In the genomic region with DNA sequence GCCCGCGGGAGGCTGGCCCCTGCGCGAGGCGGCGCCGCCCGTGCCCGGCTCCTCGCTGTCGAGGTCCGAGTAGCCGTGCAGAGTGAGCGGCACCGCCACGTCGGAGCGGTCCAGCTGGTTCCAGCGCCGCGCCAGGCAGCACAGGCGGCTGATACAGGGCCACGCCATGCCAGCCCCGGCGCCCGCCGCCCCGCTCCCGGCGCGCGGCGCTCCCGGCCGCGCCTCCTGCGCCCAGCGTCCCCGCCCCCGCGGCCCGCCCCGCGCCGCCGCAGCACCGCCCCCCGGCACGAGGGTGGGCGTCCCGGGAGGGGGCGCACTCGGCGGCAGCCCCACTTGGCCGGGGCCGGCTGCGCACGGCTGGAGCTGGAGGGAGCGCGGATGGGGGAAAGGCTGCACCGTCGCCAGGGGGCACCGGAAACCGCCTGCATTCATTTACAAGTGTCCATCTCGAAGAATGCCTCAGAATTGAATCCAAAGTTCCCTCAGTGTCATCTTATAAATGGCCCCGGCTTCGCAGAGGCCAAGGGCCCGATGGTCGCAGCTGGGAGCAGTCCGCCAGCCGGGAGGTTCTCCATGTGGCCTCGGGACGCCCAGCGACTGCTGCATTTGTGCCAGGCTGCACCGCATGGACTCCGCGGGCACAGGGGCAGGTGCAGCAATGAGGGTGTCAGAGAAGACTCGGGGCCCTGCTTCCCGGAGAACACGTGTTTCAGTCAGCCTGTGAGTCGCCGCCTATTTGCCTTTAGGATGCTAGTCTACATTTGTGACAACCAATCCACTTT, we compare ENCODE assay signal across 8 cellular contexts. TPM values are rescaled to one million over a fixed set of nuclear protein-coding genes. Genes with fewer than 3 reads are reported as not detected.
DNase-seq lines count a peak whose midpoint lies in the region; ATAC-seq and TF ChIP-seq lines count a peak whose summit lies in the region.

MAP6D1 (minus strand) TSS at position 198 of the 782 bp plus-strand sequence; CDS start at position 168, 30 bp downstream.

- ATAC-seq in HG02623 (IDR thresholded peaks at IDR 0.05; ENCODE audit: unreplicated experiment) (peak; percentile 43), HG02970 (IDR thresholded peaks at IDR 0.05; ENCODE audit: low FRiP score, unreplicated experiment) (no peak)
- ATAC-seq in stimulated activated naive CD8-positive, alpha-beta T cell treated with anti-CD3 and anti-CD28 coated beads, Interleukin-15, Interleukin-2, amounts not matched to agents 100 U/mL and 50 U/mL, for 24 hours, result peak; percentile 73

- TF ChIP-seq CTCF in epithelial cell of proximal tubule (conservative IDR thresholded peaks at IDR 0.05; ENCODE audit: low read depth, low read length), result peak; percentile 39

- H3K4me3 ChIP-seq in GM08714 (ENCODE audit: low read length), result peak within 1 kb of the TSS; percentile 62; the same call in 1 of the 2 replicates
- peak within 1 kb of the TSS; percentile 57 for H3K4me3 ChIP-seq in epithelial cell of proximal tubule (ENCODE audit: low read depth, low read length)

- peak; percentile 60 to 84 for DNase-seq in NCI-H524 (lab: John Stamatoyannopoulos, UW)
- peak; percentile 41 for DNase-seq in activated T-cell treated with anti-CD3 and anti-CD28 coated beads for 4 hours
- DNase-seq in epithelial cell of proximal tubule (ENCODE audit: low read depth), result no peak
- peak; percentile 62 for DNase-seq in middle frontal gyrus (ENCODE audit: extremely low spot score, low spot score)
- DNase-seq in stimulated activated naive CD8-positive, alpha-beta T cell treated with anti-CD3 and anti-CD28 coated beads, Interleukin-15, Interleukin-2, amounts not matched to agents 100 U/mL and 50 U/mL, for 24 hours, result peak; percentile 70

RNA-seq across cellular contexts. Expression of gene MAP6D1, which starts in this region (rescaled TPM):
- total RNA-seq in epithelial cell of proximal tubule, result 11.9 and 14.4 TPM in 2 replicates
